Comparison of ENCODE assay signal across 1 cellular context in the genomic region with DNA sequence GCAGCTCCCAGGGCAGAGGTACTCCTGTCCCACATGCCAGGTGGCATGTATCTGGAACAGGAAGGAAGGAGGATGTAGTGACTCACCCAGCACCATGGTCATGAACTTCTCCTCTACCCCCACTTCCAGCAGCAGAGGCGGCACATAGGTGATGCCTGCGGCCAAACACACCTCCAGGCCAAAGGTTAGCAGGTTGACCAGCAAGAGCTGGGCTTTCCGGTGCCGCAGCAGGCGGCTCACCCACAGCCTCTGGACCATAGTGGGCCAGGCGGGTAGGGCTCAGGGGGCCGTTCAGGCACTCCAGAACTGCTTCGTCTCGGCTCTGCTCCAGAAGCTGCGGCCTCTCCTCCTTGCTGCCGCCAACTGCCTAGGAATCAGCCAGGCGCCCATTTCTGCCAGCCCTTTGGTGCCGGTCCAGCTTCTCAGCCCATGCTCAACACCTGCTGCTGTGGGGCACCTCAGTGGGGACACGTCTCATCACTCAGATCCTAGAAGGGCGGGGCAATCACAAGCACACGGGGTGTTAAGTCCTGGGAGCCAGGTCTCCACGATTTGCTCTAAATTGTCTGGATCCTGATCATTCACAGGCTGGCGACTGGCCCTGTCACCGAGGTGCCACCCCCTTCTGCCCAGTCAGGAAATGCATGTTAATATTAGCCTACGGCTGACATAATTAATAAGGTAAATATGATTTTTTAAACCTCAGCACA.
TF ChIP-seq lines count a peak whose summit lies in the region.

No MANE protein-coding gene starts in this region.

TF ChIP-seq in HepG2, 621 proteins besides CTCF, POLR2A, EP300 and RAD21 (continued from another document and continues in another):
- TF ChIP-seq, protein P1, sequence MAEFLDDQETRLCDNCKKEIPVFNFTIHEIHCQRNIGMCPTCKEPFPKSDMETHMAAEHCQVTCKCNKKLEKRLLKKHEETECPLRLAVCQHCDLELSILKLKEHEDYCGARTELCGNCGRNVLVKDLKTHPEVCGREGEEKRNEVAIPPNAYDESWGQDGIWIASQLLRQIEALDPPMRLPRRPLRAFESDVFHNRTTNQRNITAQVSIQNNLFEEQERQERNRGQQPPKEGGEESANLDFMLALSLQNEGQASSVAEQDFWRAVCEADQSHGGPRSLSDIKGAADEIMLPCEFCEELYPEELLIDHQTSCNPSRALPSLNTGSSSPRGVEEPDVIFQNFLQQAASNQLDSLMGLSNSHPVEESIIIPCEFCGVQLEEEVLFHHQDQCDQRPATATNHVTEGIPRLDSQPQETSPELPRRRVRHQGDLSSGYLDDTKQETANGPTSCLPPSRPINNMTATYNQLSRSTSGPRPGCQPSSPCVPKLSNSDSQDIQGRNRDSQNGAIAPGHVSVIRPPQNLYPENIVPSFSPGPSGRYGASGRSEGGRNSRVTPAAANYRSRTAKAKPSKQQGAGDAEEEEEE (CRISPR knock-in tag; IDR thresholded peaks at IDR 0.05; ENCODE audit: borderline replicate concordance): no peak
- TF ChIP-seq SRY (CRISPR knock-in tag; IDR thresholded peaks at IDR 0.05) (no peak), NFE2L2 (IDR thresholded peaks at IDR 0.05; ENCODE audit: low read length) (no peak), ATRX (CRISPR knock-in tag; IDR thresholded peaks at IDR 0.05; ENCODE audit: borderline replicate concordance) (no peak), CBX1 (IDR thresholded peaks at IDR 0.05; ENCODE audit: low read depth) (no peak), ZNF841 (CRISPR knock-in tag; IDR thresholded peaks at IDR 0.05; ENCODE audit: borderline replicate concordance) (no peak), SALL1 (CRISPR knock-in tag; IDR thresholded peaks at IDR 0.05) (peak; percentile 69), KDM5B (CRISPR knock-in tag; IDR thresholded peaks at IDR 0.05; ENCODE audit: borderline replicate concordance) (peak; percentile 33; the same call in 1 of the 2 replicates), MEIS1 (CRISPR knock-in tag; IDR thresholded peaks at IDR 0.05; ENCODE audit: borderline replicate concordance) (peak; percentile 84; the same call in 1 of the 2 replicates), SNAI1 (CRISPR knock-in tag; IDR thresholded peaks at IDR 0.05; ENCODE audit: borderline replicate concordance) (no peak), NR2F1 (CRISPR knock-in tag; IDR thresholded peaks at IDR 0.05) (0 out of 4 replicates have a peak, but pooled peaks of 1 of the 2 experiments have one; percentile 19), ZNF292 (CRISPR knock-in tag; IDR thresholded peaks at IDR 0.05; ENCODE audit: borderline replicate concordance, low read depth) (no peak), ZNF510 (CRISPR knock-in tag; IDR thresholded peaks at IDR 0.05; ENCODE audit: low read depth) (no peak), GABPB1 (CRISPR knock-in tag; IDR thresholded peaks at IDR 0.05) (peak; percentile 47), MIER3 (CRISPR knock-in tag; IDR thresholded peaks at IDR 0.05; ENCODE audit: borderline replicate concordance) (0 out of 2 replicates have a peak, but pooled peaks have one; percentile 28), GABPA (IDR thresholded peaks at IDR 0.05; ENCODE audit: low read depth, low read length) (no peak), GABPA (CRISPR knock-in tag; IDR thresholded peaks at IDR 0.05; ENCODE audit: low read depth) (peak; percentile 50), BCL6 (CRISPR knock-in tag; IDR thresholded peaks at IDR 0.05) (0 out of 2 replicates have a peak, but pooled peaks have one; percentile 20), ZNF3 (CRISPR knock-in tag; IDR thresholded peaks at IDR 0.05) (no peak), ETV6 (CRISPR knock-in tag; conservative IDR thresholded peaks at IDR 0.05) (no peak), ZNF746 (CRISPR knock-in tag; IDR thresholded peaks at IDR 0.05) (no peak), SAP130 (CRISPR knock-in tag; IDR thresholded peaks at IDR 0.05; ENCODE audit: low read depth) (peak; percentile 58), ZNF768 (CRISPR knock-in tag; IDR thresholded peaks at IDR 0.05) (peak; percentile 52; the same call in 1 of the 2 replicates), HNRNPLL (IDR thresholded peaks at IDR 0.05; ENCODE audit: low read depth, low read length, poor library complexity, severe bottlenecking) (no peak), ZNF264 (CRISPR knock-in tag; IDR thresholded peaks at IDR 0.05) (no peak), NFATC3 (CRISPR knock-in tag; IDR thresholded peaks at IDR 0.05) (no peak), GTF3A (CRISPR knock-in tag; conservative IDR thresholded peaks at IDR 0.05) (no peak), FOXJ3 (CRISPR knock-in tag; IDR thresholded peaks at IDR 0.05; ENCODE audit: borderline replicate concordance) (no peak), ZNF605 (CRISPR knock-in tag; IDR thresholded peaks at IDR 0.05) (no peak), ZNF530 (CRISPR knock-in tag; IDR thresholded peaks at IDR 0.05; ENCODE audit: low read depth) (no peak), FOXP1 (IDR thresholded peaks at IDR 0.05) (no peak), FOXP1 (CRISPR knock-in tag; IDR thresholded peaks at IDR 0.05) (peak; percentile 20; the same call in 1 of the 2 replicates)
- TF ChIP-seq, protein P2, sequence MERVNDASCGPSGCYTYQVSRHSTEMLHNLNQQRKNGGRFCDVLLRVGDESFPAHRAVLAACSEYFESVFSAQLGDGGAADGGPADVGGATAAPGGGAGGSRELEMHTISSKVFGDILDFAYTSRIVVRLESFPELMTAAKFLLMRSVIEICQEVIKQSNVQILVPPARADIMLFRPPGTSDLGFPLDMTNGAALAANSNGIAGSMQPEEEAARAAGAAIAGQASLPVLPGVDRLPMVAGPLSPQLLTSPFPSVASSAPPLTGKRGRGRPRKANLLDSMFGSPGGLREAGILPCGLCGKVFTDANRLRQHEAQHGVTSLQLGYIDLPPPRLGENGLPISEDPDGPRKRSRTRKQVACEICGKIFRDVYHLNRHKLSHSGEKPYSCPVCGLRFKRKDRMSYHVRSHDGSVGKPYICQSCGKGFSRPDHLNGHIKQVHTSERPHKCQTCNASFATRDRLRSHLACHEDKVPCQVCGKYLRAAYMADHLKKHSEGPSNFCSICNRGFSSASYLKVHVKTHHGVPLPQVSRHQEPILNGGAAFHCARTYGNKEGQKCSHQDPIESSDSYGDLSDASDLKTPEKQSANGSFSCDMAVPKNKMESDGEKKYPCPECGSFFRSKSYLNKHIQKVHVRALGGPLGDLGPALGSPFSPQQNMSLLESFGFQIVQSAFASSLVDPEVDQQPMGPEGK (CRISPR knock-in tag; IDR thresholded peaks at IDR 0.05): no peak
- TF ChIP-seq, protein P3, sequence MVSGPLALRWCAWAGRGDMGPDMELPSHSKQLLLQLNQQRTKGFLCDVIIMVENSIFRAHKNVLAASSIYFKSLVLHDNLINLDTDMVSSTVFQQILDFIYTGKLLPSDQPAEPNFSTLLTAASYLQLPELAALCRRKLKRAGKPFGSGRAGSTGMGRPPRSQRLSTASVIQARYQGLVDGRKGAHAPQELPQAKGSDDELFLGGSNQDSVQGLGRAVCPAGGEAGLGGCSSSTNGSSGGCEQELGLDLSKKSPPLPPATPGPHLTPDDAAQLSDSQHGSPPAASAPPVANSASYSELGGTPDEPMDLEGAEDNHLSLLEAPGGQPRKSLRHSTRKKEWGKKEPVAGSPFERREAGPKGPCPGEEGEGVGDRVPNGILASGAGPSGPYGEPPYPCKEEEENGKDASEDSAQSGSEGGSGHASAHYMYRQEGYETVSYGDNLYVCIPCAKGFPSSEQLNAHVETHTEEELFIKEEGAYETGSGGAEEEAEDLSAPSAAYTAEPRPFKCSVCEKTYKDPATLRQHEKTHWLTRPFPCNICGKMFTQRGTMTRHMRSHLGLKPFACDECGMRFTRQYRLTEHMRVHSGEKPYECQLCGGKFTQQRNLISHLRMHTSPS (CRISPR knock-in tag; IDR thresholded peaks at IDR 0.05; ENCODE audit: low read depth): peak; percentile 87; the same call in 1 of the 2 replicates
- TF ChIP-seq, protein P4, sequence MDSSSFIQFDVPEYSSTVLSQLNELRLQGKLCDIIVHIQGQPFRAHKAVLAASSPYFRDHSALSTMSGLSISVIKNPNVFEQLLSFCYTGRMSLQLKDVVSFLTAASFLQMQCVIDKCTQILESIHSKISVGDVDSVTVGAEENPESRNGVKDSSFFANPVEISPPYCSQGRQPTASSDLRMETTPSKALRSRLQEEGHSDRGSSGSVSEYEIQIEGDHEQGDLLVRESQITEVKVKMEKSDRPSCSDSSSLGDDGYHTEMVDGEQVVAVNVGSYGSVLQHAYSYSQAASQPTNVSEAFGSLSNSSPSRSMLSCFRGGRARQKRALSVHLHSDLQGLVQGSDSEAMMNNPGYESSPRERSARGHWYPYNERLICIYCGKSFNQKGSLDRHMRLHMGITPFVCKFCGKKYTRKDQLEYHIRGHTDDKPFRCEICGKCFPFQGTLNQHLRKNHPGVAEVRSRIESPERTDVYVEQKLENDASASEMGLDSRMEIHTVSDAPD (CRISPR knock-in tag; IDR thresholded peaks at IDR 0.05): peak; percentile 77
- TF ChIP-seq, protein P5, sequence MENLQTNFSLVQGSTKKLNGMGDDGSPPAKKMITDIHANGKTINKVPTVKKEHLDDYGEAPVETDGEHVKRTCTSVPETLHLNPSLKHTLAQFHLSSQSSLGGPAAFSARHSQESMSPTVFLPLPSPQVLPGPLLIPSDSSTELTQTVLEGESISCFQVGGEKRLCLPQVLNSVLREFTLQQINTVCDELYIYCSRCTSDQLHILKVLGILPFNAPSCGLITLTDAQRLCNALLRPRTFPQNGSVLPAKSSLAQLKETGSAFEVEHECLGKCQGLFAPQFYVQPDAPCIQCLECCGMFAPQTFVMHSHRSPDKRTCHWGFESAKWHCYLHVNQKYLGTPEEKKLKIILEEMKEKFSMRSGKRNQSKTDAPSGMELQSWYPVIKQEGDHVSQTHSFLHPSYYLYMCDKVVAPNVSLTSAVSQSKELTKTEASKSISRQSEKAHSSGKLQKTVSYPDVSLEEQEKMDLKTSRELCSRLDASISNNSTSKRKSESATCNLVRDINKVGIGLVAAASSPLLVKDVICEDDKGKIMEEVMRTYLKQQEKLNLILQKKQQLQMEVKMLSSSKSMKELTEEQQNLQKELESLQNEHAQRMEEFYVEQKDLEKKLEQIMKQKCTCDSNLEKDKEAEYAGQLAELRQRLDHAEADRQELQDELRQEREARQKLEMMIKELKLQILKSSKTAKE (CRISPR knock-in tag; IDR thresholded peaks at IDR 0.05; ENCODE audit: borderline replicate concordance): peak; percentile 59
- TF ChIP-seq, protein P6, sequence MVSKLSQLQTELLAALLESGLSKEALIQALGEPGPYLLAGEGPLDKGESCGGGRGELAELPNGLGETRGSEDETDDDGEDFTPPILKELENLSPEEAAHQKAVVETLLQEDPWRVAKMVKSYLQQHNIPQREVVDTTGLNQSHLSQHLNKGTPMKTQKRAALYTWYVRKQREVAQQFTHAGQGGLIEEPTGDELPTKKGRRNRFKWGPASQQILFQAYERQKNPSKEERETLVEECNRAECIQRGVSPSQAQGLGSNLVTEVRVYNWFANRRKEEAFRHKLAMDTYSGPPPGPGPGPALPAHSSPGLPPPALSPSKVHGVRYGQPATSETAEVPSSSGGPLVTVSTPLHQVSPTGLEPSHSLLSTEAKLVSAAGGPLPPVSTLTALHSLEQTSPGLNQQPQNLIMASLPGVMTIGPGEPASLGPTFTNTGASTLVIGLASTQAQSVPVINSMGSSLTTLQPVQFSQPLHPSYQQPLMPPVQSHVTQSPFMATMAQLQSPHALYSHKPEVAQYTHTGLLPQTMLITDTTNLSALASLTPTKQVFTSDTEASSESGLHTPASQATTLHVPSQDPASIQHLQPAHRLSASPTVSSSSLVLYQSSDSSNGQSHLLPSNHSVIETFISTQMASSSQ (IDR thresholded peaks at IDR 0.05; ENCODE audit: low read depth): no peak
- TF ChIP-seq, protein P6 (CRISPR knock-in tag; IDR thresholded peaks at IDR 0.05; ENCODE audit: borderline replicate concordance): no peak
- TF ChIP-seq, protein P7, sequence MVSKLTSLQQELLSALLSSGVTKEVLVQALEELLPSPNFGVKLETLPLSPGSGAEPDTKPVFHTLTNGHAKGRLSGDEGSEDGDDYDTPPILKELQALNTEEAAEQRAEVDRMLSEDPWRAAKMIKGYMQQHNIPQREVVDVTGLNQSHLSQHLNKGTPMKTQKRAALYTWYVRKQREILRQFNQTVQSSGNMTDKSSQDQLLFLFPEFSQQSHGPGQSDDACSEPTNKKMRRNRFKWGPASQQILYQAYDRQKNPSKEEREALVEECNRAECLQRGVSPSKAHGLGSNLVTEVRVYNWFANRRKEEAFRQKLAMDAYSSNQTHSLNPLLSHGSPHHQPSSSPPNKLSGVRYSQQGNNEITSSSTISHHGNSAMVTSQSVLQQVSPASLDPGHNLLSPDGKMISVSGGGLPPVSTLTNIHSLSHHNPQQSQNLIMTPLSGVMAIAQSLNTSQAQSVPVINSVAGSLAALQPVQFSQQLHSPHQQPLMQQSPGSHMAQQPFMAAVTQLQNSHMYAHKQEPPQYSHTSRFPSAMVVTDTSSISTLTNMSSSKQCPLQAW (CRISPR knock-in tag; IDR thresholded peaks at IDR 0.05): peak; percentile 68; the same call in 1 of the 2 replicates
- TF ChIP-seq, protein P8, sequence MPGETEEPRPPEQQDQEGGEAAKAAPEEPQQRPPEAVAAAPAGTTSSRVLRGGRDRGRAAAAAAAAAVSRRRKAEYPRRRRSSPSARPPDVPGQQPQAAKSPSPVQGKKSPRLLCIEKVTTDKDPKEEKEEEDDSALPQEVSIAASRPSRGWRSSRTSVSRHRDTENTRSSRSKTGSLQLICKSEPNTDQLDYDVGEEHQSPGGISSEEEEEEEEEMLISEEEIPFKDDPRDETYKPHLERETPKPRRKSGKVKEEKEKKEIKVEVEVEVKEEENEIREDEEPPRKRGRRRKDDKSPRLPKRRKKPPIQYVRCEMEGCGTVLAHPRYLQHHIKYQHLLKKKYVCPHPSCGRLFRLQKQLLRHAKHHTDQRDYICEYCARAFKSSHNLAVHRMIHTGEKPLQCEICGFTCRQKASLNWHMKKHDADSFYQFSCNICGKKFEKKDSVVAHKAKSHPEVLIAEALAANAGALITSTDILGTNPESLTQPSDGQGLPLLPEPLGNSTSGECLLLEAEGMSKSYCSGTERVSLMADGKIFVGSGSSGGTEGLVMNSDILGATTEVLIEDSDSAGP (CRISPR knock-in tag; IDR thresholded peaks at IDR 0.05; ENCODE audit: borderline replicate concordance): peak; percentile 38; the same call in 1 of the 2 replicates
- TF ChIP-seq, protein P9, sequence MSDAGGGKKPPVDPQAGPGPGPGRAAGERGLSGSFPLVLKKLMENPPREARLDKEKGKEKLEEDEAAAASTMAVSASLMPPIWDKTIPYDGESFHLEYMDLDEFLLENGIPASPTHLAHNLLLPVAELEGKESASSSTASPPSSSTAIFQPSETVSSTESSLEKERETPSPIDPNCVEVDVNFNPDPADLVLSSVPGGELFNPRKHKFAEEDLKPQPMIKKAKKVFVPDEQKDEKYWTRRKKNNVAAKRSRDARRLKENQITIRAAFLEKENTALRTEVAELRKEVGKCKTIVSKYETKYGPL (CRISPR knock-in tag; IDR thresholded peaks at IDR 0.05): no peak
